ENCODE assay signal across 1 cellular context in genomic region chr1:169667138-169667999, GRCh38.
TF ChIP-seq lines count a peak whose summit lies in the region.

No MANE protein-coding gene starts in this region.

TF ChIP-seq in GM12878, 131 proteins besides CTCF, POLR2A, EP300 and RAD21:
- peak; percentile 56; the same call in 1 of the 2 replicates for TF ChIP-seq NBN (IDR thresholded peaks at IDR 0.05)
- TF ChIP-seq GABPA (IDR thresholded peaks at IDR 0.05; ENCODE audit: low read depth), result 0 out of 2 replicates have a peak, but pooled peaks have one; percentile 19
